In genomic region chr5:132850066-132850465, GRCh38 we compare ENCODE assay signal across 21 cellular contexts. TPM values are rescaled to one million over a fixed set of nuclear protein-coding genes. Genes with fewer than 3 reads are reported as not detected.
DNase-seq lines count a peak whose midpoint lies in the region; ATAC-seq and TF ChIP-seq lines count a peak whose summit lies in the region.
"Had no signal": no experiment of that assay in that cellular context is flagged by ENCODE, and none has a peak within 500 bp of the region (broad histone marks: within the 10 kb centered on the region; RNA-seq: fewer than 3 reads in every experiment).

No MANE protein-coding gene starts in this region.

- TF ChIP-seq POLR2A in GM18505 (IDR thresholded peaks at IDR 0.05; ENCODE audit: borderline replicate concordance, extremely low read depth, insufficient read depth, insufficient read length) (no peak), spleen (IDR thresholded peaks at IDR 0.05) (no peak)

- H3K4me1 ChIP-seq in GM23248 (ENCODE audit: insufficient read depth) (0 out of 2 replicates have a peak, but pooled peaks cover 4% of the 10 kb centered on the region), adipocyte (ENCODE audit: control insufficient read depth, insufficient read depth, low read length) (peaks cover 7% of the 10 kb centered on the region), foreskin keratinocyte (no peaks in the 10 kb centered on the region), spleen (no peaks in the 10 kb centered on the region)
- H3K4me1 ChIP-seq: Peyer's patch had no signal

- H3K9ac ChIP-seq in GM23248 (no peak overlapping the region), adipocyte (ENCODE audit: low read length) (no peak overlapping the region)

- H2AFZ ChIP-seq in GM23248, result peak overlapping the region; percentile 49; the same call in 1 of the 2 replicates

- H3K4me3 ChIP-seq in GM23248 (no peak overlapping the region), adipocyte (ENCODE audit: low read length) (no peak overlapping the region), spleen (no peak overlapping the region)
- H3K4me3 ChIP-seq: GM12878, Peyer's patch, thoracic aorta had no signal

- H3K4me2 ChIP-seq in GM23248 (ENCODE audit: unreplicated experiment), result peak overlapping the region; percentile 17

- H3F3A ChIP-seq in GM23248 (ENCODE audit: insufficient read depth), result no peaks in the 10 kb centered on the region

- H4K20me1 ChIP-seq in GM23248 (ENCODE audit: insufficient read depth), result no peaks in the 10 kb centered on the region

- in situ Hi-C loops in GM23248 (cut with MboI), result no loop called here

- DNase-seq in GM23248 (peak; percentile 82), adipocyte (ENCODE audit: low read depth) (peak; percentile 43), foreskin keratinocyte (peak in 1 of 2 donors; percentile 38), renal cortical epithelial cell (ENCODE audit: low read depth) (peak; percentile 37), spleen (no peak), germinal center (ENCODE audit: low spot score) (no peak)
- DNase-seq: activated CD4-positive, alpha-beta T cell treated with anti-CD3 and anti-CD28 coated beads, Interleukin-2, amount 10 ng/mL, durations not matched to agents 24 days and 14 days; CD4-positive, alpha-beta memory T cell; effector CD8-positive, alpha-beta T cell; left cardiac atrium; NCI-H2107; NCI-H510A treated with DMSO at 0.1 percent for 48 hours; Peyer's patch; stimulated activated CD4-positive, alpha-beta T cell treated with anti-CD3 and anti-CD28 coated beads, Interleukin-1b, Interleukin-23, amount 100 ng/mL, for 48 hours; stimulated activated naive CD4-positive, alpha-beta T cell had no signal

- H3K27me3 ChIP-seq in GM23248 (replicated peaks; ENCODE audit: insufficient read depth) (no peaks in the 10 kb centered on the region), adipocyte (replicated peaks; ENCODE audit: control insufficient read depth, insufficient read depth, low read length) (no peaks in the 10 kb centered on the region), foreskin keratinocyte (no peaks in the 10 kb centered on the region), spleen (replicated peaks in 1 of 7) (no peaks in the 10 kb centered on the region)
- H3K27me3 ChIP-seq: Peyer's patch had no signal

- ATAC-seq in foreskin keratinocyte (peak; percentile 42), GM18505 (IDR thresholded peaks at IDR 0.05; ENCODE audit: unreplicated experiment) (no peak), GM19455 (IDR thresholded peaks at IDR 0.05; ENCODE audit: unreplicated experiment) (no peak)
- ATAC-seq: activated naive CD4-positive, alpha-beta T cell treated with anti-CD3 and anti-CD28 coated beads, Interleukin-2, amount 50 U/mL, for 72 hours; GM12878; left cardiac atrium; natural killer cell treated with Interleukin-12 subunit alpha and Interleukin-12 subunit beta and Interleukin-15 and Interleukin-18, amount 100 ng/mL, for 72 hours had no signal

- 38 to 46% methylated on average over 2 of the region's 2 CpGs for whole genome bisulfite sequencing in GM23248 (ENCODE audit: low coverage in 1 of 2, low lambda C conversion rate in 2 of 2, missing lambda C conversion rate in 2 of 2), 2 experiments
- 80 to 97% (median 87%) methylated on average over 2 of the region's 2 CpGs for WGBS in spleen, 5 donors

- H3K36me3 ChIP-seq in GM23248 (ENCODE audit: low read depth) (no peaks in the 10 kb centered on the region), adipocyte (ENCODE audit: control insufficient read depth, insufficient read depth, low read length, severe bottlenecking) (no peaks in the 10 kb centered on the region), spleen (no peaks in the 10 kb centered on the region)
- H3K36me3 ChIP-seq: Peyer's patch, thoracic aorta had no signal

- TF ChIP-seq CTCF in foreskin keratinocyte (conservative IDR thresholded peaks at IDR 0.05) (no peak), spleen (IDR thresholded peaks at IDR 0.05 in 8 of 11, conservative IDR thresholded peaks at IDR 0.05 in 3 of 11) (no peak)

- 0 out of 2 replicates have a peak overlapping the region, but pooled peaks have one; percentile 22 for H3K27ac ChIP-seq in GM23248
- H3K27ac ChIP-seq in foreskin keratinocyte, result no peak overlapping the region
- no peak overlapping the region for H3K27ac ChIP-seq in spleen
- H3K27ac ChIP-seq: Peyer's patch, thoracic aorta had no signal

- H3K9me3 ChIP-seq in GM23248 (ENCODE audit: low read depth) (no peaks in the 10 kb centered on the region), adipocyte (ENCODE audit: control insufficient read depth, low read length) (no peaks in the 10 kb centered on the region), spleen (no peaks in the 10 kb centered on the region)
- H3K9me3 ChIP-seq: Peyer's patch, thoracic aorta had no signal

- H3K79me2 ChIP-seq in GM23248 (ENCODE audit: insufficient read depth), result no peaks in the 10 kb centered on the region

- H3K9me2 ChIP-seq in GM23248 (ENCODE audit: insufficient read depth), result no peaks in the 10 kb centered on the region

- intact Hi-C loops in spleen (cut with DNase I; ENCODE audit: low total_unique reads), result no loop called here

RNA-seq across cellular contexts. Expression of gene GDF9, which starts 16.2 kb away (rescaled TPM):
- 0.32 TPM in 1 of 2 replicates, not detected in the other for total RNA-seq in GM23248 (2014; rRNA removed; shearing (Covaris generic))
- polyA plus RNA-seq in GM23248 (2016; fragmentation: Nextera tagmentation; extraction: Ambion mirVana) (not detected in 2 replicates), foreskin keratinocyte (0.03 and 0.08 TPM in 2 replicates), spleen (under 1 TPM; 0.29 to 0.59 (median 0.56) TPM)
- total RNA-seq in foreskin keratinocyte (0.11 and 0.14 TPM in 2 replicates), renal cortical epithelial cell (0.15 and 0.17 TPM in 2 replicates), spleen (under 1 TPM in 4 of 7 donors, not detected in 3; 0.17 to 0.40 (median 0.34) TPM)
- total RNA-seq: thoracic aorta had no signal

RNA-seq across cellular contexts. Expression of gene UQCRQ, which starts 16.4 kb away (rescaled TPM):
- total RNA-seq in GM23248 (2014; rRNA removed; shearing (Covaris generic)), result 77.9 and 138 TPM in 2 replicates
- 1,006 and 1,056 TPM in 2 replicates for polyA plus RNA-seq in GM23248 (2016; fragmentation: Nextera tagmentation; extraction: Ambion mirVana)
- total RNA-seq in foreskin keratinocyte, result 369 and 412 TPM in 2 replicates
- 557 and 587 TPM in 2 replicates for polyA plus RNA-seq in foreskin keratinocyte
- 60.6 and 117 TPM in 2 replicates for total RNA-seq in renal cortical epithelial cell
- total RNA-seq in spleen, result 100 to 1,000 TPM in 4 of 7 donors, 10 to 100 TPM in 3; 59.6 to 176 (median 159) TPM
- polyA plus RNA-seq in spleen, result 100 to 1,000 TPM; 175 to 266 (median 192) TPM

RNA-seq across cellular contexts. Expression of gene SHROOM1, which starts 19.6 kb away (rescaled TPM):
- total RNA-seq in GM23248 (2014; rRNA removed; shearing (Covaris generic)), result 9.9 and 13.2 TPM in 2 replicates
- polyA plus RNA-seq in GM23248 (2016; fragmentation: Nextera tagmentation; extraction: Ambion mirVana), result 3.8 and 3.9 TPM in 2 replicates
- total RNA-seq in foreskin keratinocyte, result 2.9 and 3.0 TPM in 2 replicates
- 3.2 and 3.4 TPM in 2 replicates for polyA plus RNA-seq in foreskin keratinocyte
- 3.3 and 4.5 TPM in 2 replicates for total RNA-seq in renal cortical epithelial cell
- 10 to 100 TPM in 2 of 7 donors, 1 to 10 TPM in 5; 1.8 to 26.1 (median 4.0) TPM for total RNA-seq in spleen
- 1 to 10 TPM; 1.1 to 2.8 (median 1.4) TPM for polyA plus RNA-seq in spleen
- polyA plus RNA-seq: CD4-positive, alpha-beta memory T cell had no signal

RNA-seq across cellular contexts. Expression of gene LEAP2, which starts 23.4 kb away (rescaled TPM):
- 0.13 TPM in 1 of 2 replicates, not detected in the other for total RNA-seq in GM23248 (2014; rRNA removed; shearing (Covaris generic))
- 0.33 and 0.67 TPM in 2 replicates for polyA plus RNA-seq in GM23248 (2016; fragmentation: Nextera tagmentation; extraction: Ambion mirVana)
- total RNA-seq in foreskin keratinocyte, result 0.63 and 0.71 TPM in 2 replicates
- polyA plus RNA-seq in foreskin keratinocyte, result 0.55 and 0.85 TPM in 2 replicates
- total RNA-seq in renal cortical epithelial cell, result 0.15 TPM in 1 of 2 replicates, not detected in the other
- total RNA-seq in spleen, result 1 to 10 TPM; 1.9 to 6.1 (median 2.3) TPM
- 1 to 10 TPM; 2.1 to 3.3 (median 2.9) TPM for polyA plus RNA-seq in spleen

RNA-seq across cellular contexts. Expression of gene SOWAHA, which starts 37.0 kb away (rescaled TPM):
- total RNA-seq in GM23248 (2014; rRNA removed; shearing (Covaris generic)), result not detected in 2 replicates
- polyA plus RNA-seq in GM23248 (2016; fragmentation: Nextera tagmentation; extraction: Ambion mirVana) (not detected in 2 replicates), foreskin keratinocyte (0.03 TPM in 1 of 2 replicates, not detected in the other), spleen (under 1 TPM; 0.03 to 0.56 (median 0.24) TPM)
- total RNA-seq in foreskin keratinocyte (0.03 and 0.07 TPM in 2 replicates), renal cortical epithelial cell (0.45 TPM in 1 of 2 replicates, not detected in the other), spleen (not detected)
- total RNA-seq: activated naive CD4-positive, alpha-beta T cell treated with anti-CD3 and anti-CD28 coated beads, Interleukin-2, amount 50 U/mL, for 72 hours; CD4-positive, alpha-beta memory T cell; natural killer cell treated with Interleukin-12 subunit alpha and Interleukin-12 subunit beta and Interleukin-15 and Interleukin-18, amount 100 ng/mL, for 72 hours had no signal

Comparison
In these comparisons a context has a peak if more than half of its experiments do, and no peak if none do; other contexts are left out.
1. DNase-seq: peak in GM23248 (single experiment), adipocyte (single experiment) and renal cortical epithelial cell (single experiment); none in spleen (single experiment) and germinal center (single experiment).